10 cellular contexts compared by ENCODE assay signal in genomic region chr2:181805228-181806038, GRCh38.
DNase-seq lines count a peak whose midpoint lies in the region; ATAC-seq, FAIRE-seq and TF ChIP-seq lines count a peak whose summit lies in the region.
"Had no signal": no experiment of that assay in that cellular context is flagged by ENCODE, and none has a peak within 500 bp of the region (broad histone marks: within the 10 kb centered on the region; RNA-seq: fewer than 3 reads in every experiment).

No MANE protein-coding gene starts in this region.

- TF ChIP-seq EP300 in H1 (IDR thresholded peaks at IDR 0.05; ENCODE audit: borderline replicate concordance in 1 of 2, low read depth in 2 of 2, low read length in 2 of 2): no peak

- TF ChIP-seq RAD21 in H1 (IDR thresholded peaks at IDR 0.05 in 1 of 2, conservative IDR thresholded peaks at IDR 0.05 in 1 of 2; ENCODE audit: low read depth in 2 of 2, low read length in 2 of 2): no peak

- no peaks in the 10 kb centered on the region for H3K9me3 ChIP-seq in H1 (ENCODE audit: insufficient read depth in 2 of 2, low read depth in 1 of 2, low read length in 1 of 2)

- no peaks in the 10 kb centered on the region for H3K9me3 Mint-ChIP-seq in glutamatergic neuron (ENCODE audit: unreplicated experiment)

- no peak overlapping the region for H3K27ac Mint-ChIP-seq in glutamatergic neuron (ENCODE audit: unreplicated experiment)
- H3K27ac Mint-ChIP-seq: naive B cell had no signal

- no peaks in the 10 kb centered on the region for H3K23me2 ChIP-seq in H1 (ENCODE audit: low read depth, low read length)

- ATAC-seq in GM19395 (IDR thresholded peaks at IDR 0.05; ENCODE audit: unreplicated experiment) (peak; percentile 60), HG03175 (IDR thresholded peaks at IDR 0.05; ENCODE audit: unreplicated experiment) (no peak), HG02678 (IDR thresholded peaks at IDR 0.05; ENCODE audit: unreplicated experiment) (no peak)

- H4K5ac ChIP-seq in H1 (ENCODE audit: insufficient read length, low read depth, low read length): no peak overlapping the region

- POLR2A ChIA-PET in H1 (lab: Charles Lee; ENCODE audit: partially characterized antibody): no interaction called here

- H4K8ac ChIP-seq in H1 (ENCODE audit: extremely low read depth, insufficient read depth, low read length): no peak overlapping the region

- H3K27me3 ChIP-seq in H1 (replicated peaks in 1 of 4; ENCODE audit: control insufficient read depth in 3 of 4, extremely low read depth in 1 of 4, insufficient read depth in 3 of 4, low read length in 3 of 4): no peaks in the 10 kb centered on the region

- H3K79me2 ChIP-seq in H1 (ENCODE audit: control insufficient read depth in 1 of 2, insufficient read depth in 2 of 2, low read length in 2 of 2): no peaks in the 10 kb centered on the region

- TF ChIP-seq POLR2A in H1 (IDR thresholded peaks at IDR 0.05; ENCODE audit: control extremely low read depth in 1 of 2, low read depth in 2 of 2, low read length in 2 of 2): no peak

- DNase-seq in NOMO-1 treated with dmso at 0.1 percent for 144 hours (lab: John Stamatoyannopoulos, UW; ENCODE audit: unreplicated experiment) (peak; percentile 73), H1 (ENCODE audit: low read depth in 1 of 2, low spot score in 2 of 2) (no peak), skeletal muscle cell (ENCODE audit: low read depth) (peak; percentile 55), glutamatergic neuron (no peak), GF-D8 (lab: John Stamatoyannopoulos, UW) (no peak)
- DNase-seq: naive B cell, NCI-H1092 treated with DMSO at 0.1 percent for 48 hours had no signal

- no peaks in the 10 kb centered on the region for H3K79me1 ChIP-seq in H1 (ENCODE audit: low read depth, low read length)

- no peak overlapping the region for H3K4ac ChIP-seq in H1 (replicated peaks; ENCODE audit: insufficient read length, low read depth, low read length)

- no peak overlapping the region for H3K18ac ChIP-seq in H1 (ENCODE audit: extremely low read depth, low read length)

- no peak overlapping the region for H3K14ac ChIP-seq in H1 (ENCODE audit: insufficient read length)

- no peak overlapping the region for H2BK20ac ChIP-seq in H1 (ENCODE audit: low read length)

- WGBS in H1 (ENCODE audit: extremely low coverage in 1 of 2, insufficient coverage in 1 of 2, insufficient read length in 1 of 2, insufficient replicate concordance in 2 of 2, low coverage in 1 of 2, low lambda C conversion rate in 2 of 2, missing lambda C conversion rate in 1 of 2), 2 experiments: 83% methylated on average over 3 of the region's 3 CpGs; no CpG with 5 or more reads in 1 of the 2 experiments

- no peak overlapping the region for H3K23ac ChIP-seq in H1 (ENCODE audit: insufficient read length)

- no peaks in the 10 kb centered on the region for H3K36me3 Mint-ChIP-seq in glutamatergic neuron (ENCODE audit: unreplicated experiment)
- H3K36me3 Mint-ChIP-seq: naive B cell had no signal

- no peak overlapping the region for H2BK15ac ChIP-seq in H1 (ENCODE audit: low read length)

- H3K4me3 Mint-ChIP-seq in glutamatergic neuron (ENCODE audit: unreplicated experiment): no peak overlapping the region
- H3K4me3 Mint-ChIP-seq: naive B cell had no signal

- H2AFZ ChIP-seq in H1 (ENCODE audit: low read length): peak overlapping the region; percentile 89

- no peaks in the 10 kb centered on the region for H4K20me1 ChIP-seq in H1 (replicated peaks in 1 of 2; ENCODE audit: control insufficient read depth in 1 of 2, insufficient read depth in 2 of 2, low read length in 2 of 2)

- no peak overlapping the region for H3K4me2 ChIP-seq in H1 (ENCODE audit: insufficient read depth in 1 of 2, low read depth in 2 of 2, low read length in 2 of 2)

- H3K4me1 ChIP-seq in H1 (replicated peaks in 1 of 4; ENCODE audit: control insufficient read depth in 3 of 4, insufficient read depth in 4 of 4, low read length in 3 of 4): peaks cover 0 to 6% (median 2%) of the 10 kb centered on the region in 4 experiments; a peak in 3 of 7 replicates

- no peak for FAIRE-seq in H1 (lab: Jason Lieb, UNC)

- no peak overlapping the region for H3K9ac ChIP-seq in H1 (replicated peaks in 1 of 4; ENCODE audit: extremely low read depth in 1 of 4, low read depth in 3 of 4, low read length in 3 of 4)

- H2BK120ac ChIP-seq in H1 (replicated peaks; ENCODE audit: low read depth, low read length): no peak overlapping the region

- CTCF ChIA-PET in H1 (lab: Charles Lee; ENCODE audit: partially characterized antibody): interaction anchor here (0.8 to 2.5 kb wide), 3 partner anchors 13 to 36 kb away, joined by 3 to 6 read pairs (median 3); no protein-coding TSS in a partner anchor

- no peaks in the 10 kb centered on the region for H3K4me1 Mint-ChIP-seq in glutamatergic neuron (ENCODE audit: low read depth, unreplicated experiment)

- H3K4me3 ChIP-seq in H1 (ENCODE audit: extremely low read depth in 1 of 4, insufficient read depth in 2 of 4, low read depth in 3 of 4, low read length in 4 of 4) (no peak overlapping the region), skeletal muscle cell (ENCODE audit: low read depth, low read length) (no peak overlapping the region)

- TF ChIP-seq CTCF in H1 (IDR thresholded peaks at IDR 0.05; ENCODE audit: control extremely low read depth in 1 of 3, insufficient read depth in 1 of 3, low read depth in 1 of 3, low read length in 3 of 3): no peak
- TF ChIP-seq CTCF in glutamatergic neuron (IDR thresholded peaks at IDR 0.05; ENCODE audit: partially characterized antibody, unreplicated experiment): no peak

- H3K27me3 Mint-ChIP-seq in glutamatergic neuron (ENCODE audit: unreplicated experiment): no peaks in the 10 kb centered on the region

- H3K36me3 ChIP-seq in H1 (ENCODE audit: control insufficient read depth in 2 of 4, insufficient read depth in 4 of 4, low read length in 3 of 4): no peaks in the 10 kb centered on the region

- no peak overlapping the region for H2AK5ac ChIP-seq in H1 (ENCODE audit: low read depth, low read length)

- no peak overlapping the region for H4K91ac ChIP-seq in H1 (replicated peaks; ENCODE audit: insufficient read length, low read length)

- H3K56ac ChIP-seq in H1 (replicated peaks; ENCODE audit: insufficient read length, low read depth, low read length): no peak overlapping the region

- no peak overlapping the region for H2BK5ac ChIP-seq in H1 (ENCODE audit: low read depth, low read length)

- H2BK12ac ChIP-seq in H1 (ENCODE audit: low read depth, low read length): no peak overlapping the region

- H3K27ac ChIP-seq in H1 (ENCODE audit: low read depth, low read length): no peak overlapping the region

TF ChIP-seq in H1, 55 proteins besides CTCF, POLR2A, EP300 and RAD21:
- no peak for TF ChIP-seq SIN3A (conservative IDR thresholded peaks at IDR 0.05 in 1 of 2, IDR thresholded peaks at IDR 0.05 in 1 of 2; ENCODE audit: low read depth in 1 of 2, low read length in 2 of 2)
- no peak for TF ChIP-seq KDM4A (IDR thresholded peaks at IDR 0.05; ENCODE audit: low read depth, low read length, severe bottlenecking)
- no peak for TF ChIP-seq GTF2F1 (IDR thresholded peaks at IDR 0.05; ENCODE audit: borderline replicate concordance, low read depth, low read length)
- TF ChIP-seq GABPA (IDR thresholded peaks at IDR 0.05; ENCODE audit: borderline replicate concordance, insufficient read depth, low read length): no peak

Comparison
In these comparisons a context has a peak if more than half of its experiments do, and no peak if none do; other contexts are left out.
1. DNase-seq: peak in NOMO-1 treated with dmso at 0.1 percent for 144 hours (single experiment) and skeletal muscle cell (single experiment); none in H1 (0 of 2), glutamatergic neuron (single experiment) and GF-D8 (single experiment).